In genomic region chr9:137784046-137784445, GRCh38 we compare ENCODE assay signal across 26 cellular contexts.
DNase-seq lines count a peak whose midpoint lies in the region; ATAC-seq and TF ChIP-seq lines count a peak whose summit lies in the region.
"Had no signal": no experiment of that assay in that cellular context is flagged by ENCODE, and none has a peak within 500 bp of the region (broad histone marks: within the 10 kb centered on the region; RNA-seq: fewer than 3 reads in every experiment).

No MANE protein-coding gene starts in this region.

- no peak overlapping the region for H3K27ac ChIP-seq in SK-N-SH (ENCODE audit: low read depth in 2 of 2, low read length in 1 of 2)
- H3K27ac ChIP-seq in upper lobe of right lung: no peak overlapping the region
- H3K27ac ChIP-seq in body of pancreas: no peak overlapping the region
- H3K27ac ChIP-seq: esophagus muscularis mucosa, foreskin keratinocyte, heart right ventricle, KMS-11, PC-9, skin epidermis, stomach, thyroid gland had no signal

- ATAC-seq in upper lobe of right lung (no peak), body of pancreas (no peak), HG02973 (IDR thresholded peaks at IDR 0.05; ENCODE audit: unreplicated experiment) (no peak)
- ATAC-seq: activated CD4-positive, CD25-positive, alpha-beta regulatory T cell treated with anti-CD3 and anti-CD28 coated beads, Interleukin-2, amount 50 U/mL, for 24 hours; CD8-positive, alpha-beta T cell; foreskin keratinocyte; heart right ventricle; left colon had no signal

- TF ChIP-seq EP300 in SK-N-SH (IDR thresholded peaks at IDR 0.05; ENCODE audit: borderline replicate concordance in 1 of 2, low read depth in 1 of 2, low read length in 1 of 2): no peak

- POLR2A ChIA-PET in SK-N-SH (lab: Yijun Ruan, JAX): no interaction called here

- intact Hi-C loops in upper lobe of right lung (cut with DNase I): no loop called here
- intact Hi-C loops in body of pancreas (cut with DNase I): no loop called here

- no peaks in the 10 kb centered on the region for H3K9me3 ChIP-seq in SK-N-SH
- H3K9me3 ChIP-seq in upper lobe of right lung: no peaks in the 10 kb centered on the region
- no peaks in the 10 kb centered on the region for H3K9me3 ChIP-seq in body of pancreas
- H3K9me3 ChIP-seq: esophagus muscularis mucosa, HAP-1, heart right ventricle, stomach, thyroid gland had no signal

- peaks cover 18 to 65% of the 10 kb centered on the region in 2 experiments for H3K36me3 ChIP-seq in SK-N-SH (replicated peaks in 1 of 2; ENCODE audit: control insufficient read depth in 1 of 2, insufficient read depth in 2 of 2, low read length in 1 of 2)
- peaks cover 50% of the 10 kb centered on the region for H3K36me3 ChIP-seq in upper lobe of right lung
- peaks cover 0 to 19% of the 10 kb centered on the region in 2 donors for H3K36me3 ChIP-seq in body of pancreas (replicated peaks in 1 of 2; ENCODE audit: insufficient read depth in 1 of 2, low read depth in 2 of 2)

- H2AFZ ChIP-seq in SK-N-SH (ENCODE audit: low read depth): no peak overlapping the region
- H2AFZ ChIP-seq: PC-9 had no signal

- WGBS in SK-N-SH (ENCODE audit: low lambda C conversion rate): 93% methylated on average over 12 of the region's 12 CpGs
- 78 to 91% methylated on average over 11 to 12 of the region's 12 CpGs for WGBS in body of pancreas, 2 donors

- no peak overlapping the region for H3K9ac ChIP-seq in SK-N-SH
- H3K9ac ChIP-seq: KMS-11 had no signal

- CTCF ChIA-PET in SK-N-SH (lab: Yijun Ruan, JAX): no interaction called here

- no peak overlapping the region for H3K4me2 ChIP-seq in SK-N-SH
- H3K4me2 ChIP-seq: KMS-11, PC-9 had no signal

- DNase-seq in activated effector memory CD4-positive, alpha-beta T cell treated with anti-CD3 and anti-CD28 coated beads, Interleukin-2, amount 50 U/mL, for 16 hours: peak; percentile 43
- DNase-seq in activated effector memory CD4-positive, alpha-beta T cell treated with Interleukin-2 at 50 U/mL for 16 hours: no peak
- DNase-seq in SK-N-SH: peak; percentile 48
- peak; percentile 22 for DNase-seq in iris pigment epithelial cell (ENCODE audit: low read depth)
- peak; percentile 35 for DNase-seq in upper lobe of right lung
- no peak for DNase-seq in DMS114 treated with DMSO at 0.1 percent for 48 hours (lab: John Stamatoyannopoulos, UW; ENCODE audit: unreplicated experiment)
- no peak for DNase-seq in body of pancreas
- DNase-seq: activated CD4-positive, alpha-beta T cell treated with anti-CD3 and anti-CD28 coated beads, Interleukin-2, amount 50 U/mL, for 48 hours; activated CD8-positive, alpha-beta memory T cell treated with anti-CD3 and anti-CD28 coated beads, Interleukin-2, amount 50 U/mL, for 4 hours; anterior cingulate cortex; CD8-positive, alpha-beta T cell; dermis blood vessel endothelial cell; foreskin keratinocyte; heart right ventricle; left colon; NK-92 treated with Interleukin-12 subunit alpha and Interleukin-12 subunit beta, amount 100 ng/mL, for 24 hours; PC-9; stomach; T-helper 1 cell; thyroid gland had no signal

- 0 out of 2 replicates have a peak, but pooled peaks cover 6% of the 10 kb centered on the region for H4K20me1 ChIP-seq in SK-N-SH (ENCODE audit: insufficient read depth)

- no peak for TF ChIP-seq RAD21 in SK-N-SH (IDR thresholded peaks at IDR 0.05; ENCODE audit: low read length)

- TF ChIP-seq CTCF in SK-N-SH (IDR thresholded peaks at IDR 0.05) (no peak), upper lobe of right lung (IDR thresholded peaks at IDR 0.05) (no peak), body of pancreas (IDR thresholded peaks at IDR 0.05) (no peak)

- H3K4me3 ChIP-seq in SK-N-SH (ENCODE audit: low read depth in 2 of 2, low read length in 1 of 2) (no peak overlapping the region), upper lobe of right lung (no peak overlapping the region), body of pancreas (no peak overlapping the region)
- H3K4me3 ChIP-seq: esophagus muscularis mucosa, HAP-1, heart right ventricle, PC-9, skin epidermis, stomach, thyroid gland had no signal

- no peaks in the 10 kb centered on the region for H3F3A ChIP-seq in SK-N-SH (replicated peaks; ENCODE audit: insufficient read depth)

- H3K9me2 ChIP-seq in SK-N-SH: no peaks in the 10 kb centered on the region

- no peak for TF ChIP-seq POLR2A in body of pancreas (IDR thresholded peaks at IDR 0.05)

- H3K27me3 ChIP-seq in SK-N-SH (ENCODE audit: insufficient read depth) (no peaks in the 10 kb centered on the region), upper lobe of right lung (no peaks in the 10 kb centered on the region), body of pancreas (no peaks in the 10 kb centered on the region)
- H3K27me3 ChIP-seq: esophagus muscularis mucosa, foreskin keratinocyte, heart right ventricle, stomach, thyroid gland had no signal

- H3K4me1 ChIP-seq in SK-N-SH (ENCODE audit: control insufficient read depth in 1 of 2, insufficient read depth in 2 of 2, low read depth in 1 of 2, low read length in 1 of 2) (no peaks in the 10 kb centered on the region), upper lobe of right lung (no peaks in the 10 kb centered on the region), body of pancreas (no peaks in the 10 kb centered on the region)
- H3K4me1 ChIP-seq: esophagus muscularis mucosa, foreskin keratinocyte, HAP-1, heart right ventricle, thyroid gland had no signal

- H3K79me2 ChIP-seq in SK-N-SH (ENCODE audit: insufficient read depth): 0 out of 2 replicates have a peak, but pooled peaks cover 5% of the 10 kb centered on the region

TF ChIP-seq in SK-N-SH, 30 proteins besides CTCF, POLR2A, EP300 and RAD21:
- TF ChIP-seq CHD2 (IDR thresholded peaks at IDR 0.05; ENCODE audit: low read length, partially characterized antibody) (no peak), JUND (IDR thresholded peaks at IDR 0.05) (no peak), MEF2A (IDR thresholded peaks at IDR 0.05; ENCODE audit: borderline replicate concordance, low read depth) (no peak), NRF1 (IDR thresholded peaks at IDR 0.05; ENCODE audit: low read depth, low read length) (no peak), YY1 (IDR thresholded peaks at IDR 0.05; ENCODE audit: low read depth) (no peak), REST (IDR thresholded peaks at IDR 0.05; ENCODE audit: low read depth, low read length) (no peak), USF1 (IDR thresholded peaks at IDR 0.05; ENCODE audit: borderline replicate concordance, low read depth) (no peak), GATA2 (CRISPR knock-in tag; IDR thresholded peaks at IDR 0.05) (no peak), MXI1 (IDR thresholded peaks at IDR 0.05; ENCODE audit: low read depth, low read length) (no peak), FOSL2 (IDR thresholded peaks at IDR 0.05; ENCODE audit: borderline replicate concordance, low read depth) (no peak), GABPA (IDR thresholded peaks at IDR 0.05; ENCODE audit: low read depth) (no peak)
TF ChIP-seq in SK-N-SH: peak in this region for 0.

Comparison
In these comparisons a context has a peak if more than half of its experiments do, and no peak if none do; other contexts are left out.
1. DNase-seq: peak in activated effector memory CD4-positive, alpha-beta T cell treated with anti-CD3 and anti-CD28 coated beads, Interleukin-2, amount 50 U/mL, for 16 hours (single experiment), SK-N-SH (single experiment), iris pigment epithelial cell (single experiment) and upper lobe of right lung (single experiment); none in activated effector memory CD4-positive, alpha-beta T cell treated with Interleukin-2 at 50 U/mL for 16 hours (single experiment), DMS114 treated with DMSO at 0.1 percent for 48 hours (single experiment) and body of pancreas (0 of 4).